Comparison of ENCODE assay signal across 12 cellular contexts in genomic region chr7:121797283-121798037, GRCh38.
A peak's percentile ranks its signal among the peaks of the same experiment; 100 is the strongest.
DNase-seq lines count a peak whose midpoint lies in the region; ATAC-seq and TF ChIP-seq lines count a peak whose summit lies in the region.
"Had no signal": no experiment of that assay in that cellular context is flagged by ENCODE, and none has a peak within 500 bp of the region (broad histone marks: within the 10 kb centered on the region; RNA-seq: fewer than 3 reads in every experiment).

No MANE protein-coding gene starts in this region.

- ATAC-seq in GM21423 (IDR thresholded peaks at IDR 0.05; ENCODE audit: unreplicated experiment) = no peak
- ATAC-seq: K562 had no signal

- H3K27me3 ChIP-seq in layer of hippocampus (ENCODE audit: control insufficient read depth, insufficient read depth, low read length) = no peaks in the 10 kb centered on the region
- no peaks in the 10 kb centered on the region for H3K27me3 ChIP-seq in suprapubic skin

- no peak for TF ChIP-seq POLR2A in suprapubic skin (IDR thresholded peaks at IDR 0.05)

- DNase-seq in NCI-H146 (lab: John Stamatoyannopoulos, UW) = peak; percentile 13
- DNase-seq in NCI-H146 treated with DMSO at 0.1 percent for 48 hours (lab: John Stamatoyannopoulos, UW; ENCODE audit: unreplicated experiment) = no peak
- DNase-seq in suprapubic skin (ENCODE audit: low spot score in 2 of 2) = no peak
- no peak for DNase-seq in NOMO-1 treated with DMSO at 0.1 percent for 48 hours (lab: John Stamatoyannopoulos, UW; ENCODE audit: unreplicated experiment)
- no peak for DNase-seq in activated CD4-positive, alpha-beta T cell treated with anti-CD3 and anti-CD28 coated beads for 1 hour
- DNase-seq: DMS153, foreskin fibroblast, WERI-Rb-1 had no signal

- 34% methylated on average over 6 of the region's 6 CpGs for WGBS in suprapubic skin

- H3K4me3 ChIP-seq in suprapubic skin = no peak overlapping the region
- H3K4me3 ChIP-seq: K562 had no signal

- no peaks in the 10 kb centered on the region for H3K9me3 ChIP-seq in suprapubic skin

- no peak for TF ChIP-seq EP300 in suprapubic skin (IDR thresholded peaks at IDR 0.05)

- H3K36me3 ChIP-seq in suprapubic skin = no peaks in the 10 kb centered on the region
- H3K36me3 ChIP-seq: WERI-Rb-1 had no signal

- H3K4me1 ChIP-seq in suprapubic skin = peaks cover 40% of the 10 kb centered on the region

- no peak for TF ChIP-seq CTCF in suprapubic skin (IDR thresholded peaks at IDR 0.05)

- H3K27ac ChIP-seq in cingulate gyrus (ENCODE audit: low read depth, low read length) (peak overlapping the region; percentile 85), layer of hippocampus (ENCODE audit: low read depth, low read length) (peak overlapping the region; percentile 39), suprapubic skin (peak overlapping the region; percentile 81)
- H3K27ac ChIP-seq: WERI-Rb-1 had no signal
